In the genomic region with DNA sequence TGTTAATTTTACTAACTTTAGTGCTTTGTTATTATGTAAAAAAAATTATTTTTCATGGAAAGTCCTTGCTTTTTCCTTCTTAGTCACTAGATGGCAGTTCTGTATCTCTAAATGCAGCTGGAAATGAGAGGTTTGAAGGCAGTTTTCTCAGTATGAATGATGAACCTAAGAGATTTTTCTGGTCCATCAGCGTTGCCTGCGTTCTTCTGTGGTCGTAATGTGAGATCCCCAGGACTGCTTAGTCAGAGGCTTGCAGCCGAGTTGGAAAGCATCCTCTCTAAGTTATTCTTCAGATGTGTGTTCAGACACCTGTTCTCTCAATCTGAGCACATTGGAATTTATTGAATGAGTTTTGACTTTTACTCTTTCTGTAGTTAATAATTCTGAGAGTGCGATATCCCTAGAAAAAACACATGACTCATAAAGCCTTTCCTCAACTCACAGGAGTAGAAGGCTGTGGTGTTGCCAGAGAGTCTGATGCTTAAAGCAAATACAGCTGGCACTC, we compare ENCODE assay signal across 9 cellular contexts.
DNase-seq lines count a peak whose midpoint lies in the region; ATAC-seq, FAIRE-seq and TF ChIP-seq lines count a peak whose summit lies in the region.
"Had no signal": no experiment of that assay in that cellular context is flagged by ENCODE, and none has a peak within 500 bp of the region (broad histone marks: within the 10 kb centered on the region; RNA-seq: fewer than 3 reads in every experiment).

No MANE protein-coding gene starts in this region.

- H3K79me2 ChIP-seq in GM12878 (ENCODE audit: control insufficient read depth, insufficient read depth, low read length) = no peaks in the 10 kb centered on the region

- no peaks in the 10 kb centered on the region for H3K9me3 Mint-ChIP-seq in MCF 10A (ENCODE audit: unreplicated experiment)
- H3K9me3 Mint-ChIP-seq: activated naive CD8-positive, alpha-beta T cell treated with anti-CD3 and anti-CD28 coated beads, Interleukin-2, amount 10 ng/mL, durations not matched to agents 7 days and 5 days had no signal

- intact Hi-C loops in MCF 10A (cut with micrococcal nuclease) (loop anchor here (1.0 to 5.0 kb wide), 8 partner anchors 119 to 756 kb away; no protein-coding TSS in a partner anchor), breast epithelium (cut with DNase I; ENCODE audit: low total_unique reads) (no loop called here), GM12878 (cut with micrococcal nuclease; ENCODE audit: unreplicated experiment) (loop anchor here (5.0 kb wide), 1 partner anchor 416 kb away; no protein-coding TSS in a partner anchor), mucosa of descending colon (cut with DNase I, micrococcal nuclease) (loop anchor here (2.0 to 10.0 kb wide), 3 partner anchors 414 to 502 kb away; partner anchors contain the start of gene GREM2 (in 1 of the 2)), ascending aorta (cut with DNase I) (no loop called here)

- no peak for TF ChIP-seq EP300 in GM12878 (IDR thresholded peaks at IDR 0.05; ENCODE audit: borderline replicate concordance in 1 of 2, control insufficient read depth in 1 of 2, low read depth in 2 of 2, low read length in 2 of 2)

- BruUV-seq in MCF 10A (replicated peaks; lab: Mats Ljungman, UMichigan) (no TSS peak), GM12878 (replicated peaks; lab: Mats Ljungman, UMichigan) (no TSS peak)

- H4K20me1 ChIP-seq in GM12878 (ENCODE audit: control insufficient read depth, insufficient read depth) = no peaks in the 10 kb centered on the region

- CTCF ChIA-PET in MCF 10A (lab: Yijun Ruan, JAX) (interaction anchor here (0.5 to 2.2 kb wide), 51 partner anchors 8 to 822 kb away, joined by 3 to 78 read pairs (median 4); partner anchors contain the start of gene GREM2), GM12878 (lab: Yijun Ruan, JAX) (interaction anchor here (0.8 to 1.0 kb wide), 2 partner anchors 9 to 452 kb away, joined by 3 read pairs; no protein-coding TSS in a partner anchor)

- H3K4me3 ChIP-seq in breast epithelium (no peak overlapping the region), GM12878 (no peak overlapping the region), mucosa of descending colon (no peak overlapping the region), ascending aorta (no peak overlapping the region)

- SMC1A ChIA-PET in GM12878 (lab: Charles Lee; ENCODE audit: uncharacterized antibody, unreplicated experiment) = interaction anchor here (0.6 kb wide), 1 partner anchor 166 kb away, joined by 4 read pairs; no protein-coding TSS in a partner anchor

- no peak overlapping the region for H3K27ac Mint-ChIP-seq in MCF 10A (ENCODE audit: low read depth, unreplicated experiment)
- H3K27ac Mint-ChIP-seq: activated naive CD8-positive, alpha-beta T cell treated with anti-CD3 and anti-CD28 coated beads, Interleukin-2, amount 10 ng/mL, durations not matched to agents 7 days and 5 days had no signal

- H3K9ac ChIP-seq in GM12878 (ENCODE audit: control insufficient read depth, insufficient read depth, low read length) = no peak overlapping the region

- in situ Hi-C loops in GM12878 (cut with MboI) = no loop called here

- FAIRE-seq in GM12878 (lab: Jason Lieb, UNC) = no peak

- no peak for TF ChIP-seq POLR2A in breast epithelium (IDR thresholded peaks at IDR 0.05)
- no peak for TF ChIP-seq POLR2A in GM12878 (IDR thresholded peaks at IDR 0.05; ENCODE audit: low read depth, low read length)

- peaks cover 19% of the 10 kb centered on the region for H3K27me3 Mint-ChIP-seq in MCF 10A (ENCODE audit: insufficient read depth, unreplicated experiment)

- H3K4me3 Mint-ChIP-seq in MCF 10A (ENCODE audit: unreplicated experiment) = no peak overlapping the region
- H3K4me3 Mint-ChIP-seq: activated naive CD8-positive, alpha-beta T cell treated with anti-CD3 and anti-CD28 coated beads, Interleukin-2, amount 10 ng/mL, durations not matched to agents 7 days and 5 days had no signal

- POLR2A ChIA-PET in MCF 10A (lab: Yijun Ruan, JAX) (interaction anchor here (0.7 to 1.5 kb wide), 5 partner anchors 9 to 500 kb away, joined by 3 to 7 read pairs (median 3); no protein-coding TSS in a partner anchor), GM12878 (lab: Charles Lee) (no interaction called here)

- H3K36me3 Mint-ChIP-seq in MCF 10A (ENCODE audit: insufficient read depth, unreplicated experiment) = no peaks in the 10 kb centered on the region
- H3K36me3 Mint-ChIP-seq: activated naive CD8-positive, alpha-beta T cell treated with anti-CD3 and anti-CD28 coated beads, Interleukin-2, amount 10 ng/mL, durations not matched to agents 7 days and 5 days had no signal

- no peak overlapping the region for H3K4me2 ChIP-seq in GM12878 (ENCODE audit: control insufficient read depth, insufficient read depth)

- RAD21 ChIA-PET in GM12878 (lab: Charles Lee; ENCODE audit: unreplicated experiment) = no interaction called here

- H3K27me3 ChIP-seq in breast epithelium = no peaks in the 10 kb centered on the region
- no peaks in the 10 kb centered on the region for H3K27me3 ChIP-seq in GM12878 (replicated peaks in 1 of 2; ENCODE audit: control insufficient read depth in 2 of 2, insufficient read depth in 2 of 2, low read length in 1 of 2)
- no peaks in the 10 kb centered on the region for H3K27me3 ChIP-seq in ascending aorta

- no peaks in the 10 kb centered on the region for H3K36me3 ChIP-seq in breast epithelium
- no peaks in the 10 kb centered on the region for H3K36me3 ChIP-seq in GM12878 (ENCODE audit: control insufficient read depth in 2 of 2, insufficient read depth in 2 of 2, low read length in 1 of 2)
- H3K36me3 ChIP-seq in mucosa of descending colon (ENCODE audit: low read depth) = no peaks in the 10 kb centered on the region
- H3K36me3 ChIP-seq in ascending aorta = no peaks in the 10 kb centered on the region

- peaks cover 14% of the 10 kb centered on the region for H3K4me1 Mint-ChIP-seq in MCF 10A (ENCODE audit: insufficient read depth, unreplicated experiment)
- H3K4me1 Mint-ChIP-seq: activated naive CD8-positive, alpha-beta T cell treated with anti-CD3 and anti-CD28 coated beads, Interleukin-2, amount 10 ng/mL, durations not matched to agents 7 days and 5 days had no signal

- peak; percentile 41; the same call in 1 of the 3 replicates for ATAC-seq in GM12878
- ATAC-seq in mucosa of descending colon = peak; percentile 83
- ATAC-seq in HG02938 (IDR thresholded peaks at IDR 0.05; ENCODE audit: unreplicated experiment) = no peak
- ATAC-seq in HG03460 (IDR thresholded peaks at IDR 0.05; ENCODE audit: unreplicated experiment) = no peak

- no peaks in the 10 kb centered on the region for H3K4me1 ChIP-seq in breast epithelium
- H3K4me1 ChIP-seq in GM12878 (ENCODE audit: control insufficient read depth, insufficient read depth, low read length) = no peaks in the 10 kb centered on the region
- H3K4me1 ChIP-seq in mucosa of descending colon (ENCODE audit: low read depth) = no peaks in the 10 kb centered on the region
- no peaks in the 10 kb centered on the region for H3K4me1 ChIP-seq in ascending aorta

- TF ChIP-seq RAD21 in GM12878 (IDR thresholded peaks at IDR 0.05; ENCODE audit: insufficient read depth, low read depth, low read length) = peak; percentile 24; the same call in 1 of the 2 replicates

- no peak overlapping the region for H2AFZ ChIP-seq in GM12878 (ENCODE audit: control insufficient read depth, low read depth, low read length)

- H3K27ac ChIP-seq in breast epithelium (no peak overlapping the region), GM12878 (ENCODE audit: control insufficient read depth, insufficient read depth) (no peak overlapping the region), ascending aorta (no peak overlapping the region)

- peak; percentile 96 for TF ChIP-seq CTCF in MCF 10A (IDR thresholded peaks at IDR 0.05; ENCODE audit: unreplicated experiment)
- TF ChIP-seq CTCF in breast epithelium (IDR thresholded peaks at IDR 0.05) = peak in 1 of 3 donors; percentile 31
- peak in 1 of 3 experiments; percentile 13; a peak in 1 of 6 replicates for TF ChIP-seq CTCF in GM12878 (IDR thresholded peaks at IDR 0.05 in 2 of 3, conservative IDR thresholded peaks at IDR 0.05 in 1 of 3; ENCODE audit: control insufficient read depth in 2 of 3, extremely low read depth in 1 of 3, insufficient read depth in 1 of 3, low read depth in 3 of 3, low read length in 3 of 3)
- no peak for TF ChIP-seq CTCF in mucosa of descending colon (IDR thresholded peaks at IDR 0.05)
- TF ChIP-seq CTCF in ascending aorta (IDR thresholded peaks at IDR 0.05) = no peak

- H3K9me3 ChIP-seq in breast epithelium (no peaks in the 10 kb centered on the region), GM12878 (replicated peaks; ENCODE audit: control insufficient read depth, insufficient read depth, low read length) (no peaks in the 10 kb centered on the region), mucosa of descending colon (no peaks in the 10 kb centered on the region), ascending aorta (no peaks in the 10 kb centered on the region)

- 0% methylated on average over 5 of the region's 5 CpGs for WGBS in GM12878 (ENCODE audit: insufficient coverage, insufficient replicate concordance, low lambda C conversion rate, missing lambda C conversion rate)

- DNase-seq in MCF 10A (ENCODE audit: unreplicated experiment) (peak; percentile 89), breast epithelium (ENCODE audit: low spot score in 2 of 2) (no peak), NCI-H2107 (lab: John Stamatoyannopoulos, UW) (peak; percentile 60), GM12878 (ENCODE audit: low read depth, low spot score) (no peak), mucosa of descending colon (peak in 1 of 3 donors; percentile 19), ascending aorta (ENCODE audit: low spot score in 2 of 2) (no peak)
- DNase-seq: activated naive CD8-positive, alpha-beta T cell treated with anti-CD3 and anti-CD28 coated beads, Interleukin-2, amount 10 ng/mL, durations not matched to agents 7 days and 5 days had no signal

TF ChIP-seq in GM12878, 131 proteins besides CTCF, POLR2A, EP300 and RAD21:
- TF ChIP-seq NFIC (IDR thresholded peaks at IDR 0.05; ENCODE audit: low read depth, low read length) = no peak
- TF ChIP-seq, protein P1, sequence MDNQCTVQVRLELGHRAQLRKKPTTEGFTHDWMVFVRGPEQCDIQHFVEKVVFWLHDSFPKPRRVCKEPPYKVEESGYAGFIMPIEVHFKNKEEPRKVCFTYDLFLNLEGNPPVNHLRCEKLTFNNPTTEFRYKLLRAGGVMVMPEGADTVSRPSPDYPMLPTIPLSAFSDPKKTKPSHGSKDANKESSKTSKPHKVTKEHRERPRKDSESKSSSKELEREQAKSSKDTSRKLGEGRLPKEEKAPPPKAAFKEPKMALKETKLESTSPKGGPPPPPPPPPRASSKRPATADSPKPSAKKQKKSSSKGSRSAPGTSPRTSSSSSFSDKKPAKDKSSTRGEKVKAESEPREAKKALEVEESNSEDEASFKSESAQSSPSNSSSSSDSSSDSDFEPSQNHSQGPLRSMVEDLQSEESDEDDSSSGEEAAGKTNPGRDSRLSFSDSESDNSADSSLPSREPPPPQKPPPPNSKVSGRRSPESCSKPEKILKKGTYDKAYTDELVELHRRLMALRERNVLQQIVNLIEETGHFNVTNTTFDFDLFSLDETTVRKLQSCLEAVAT (IDR thresholded peaks at IDR 0.05) = no peak

Comparison
In these comparisons a context has a peak if more than half of its experiments do, and no peak if none do; other contexts are left out.
1. DNase-seq: peak in MCF 10A (single experiment) and NCI-H2107 (single experiment); none in breast epithelium (0 of 2), GM12878 (single experiment) and ascending aorta (0 of 2).
2. intact Hi-C loops: an anchor here in MCF 10A (1.0 to 5.0 kb wide), GM12878 (5.0 kb wide) and mucosa of descending colon (2.0 to 10.0 kb wide); none called in breast epithelium and ascending aorta.
3. ATAC-seq: peak in GM12878 (single experiment) and mucosa of descending colon (single experiment); none in HG02938 (single experiment) and HG03460 (single experiment).